In genomic region chr5:78294250-78295034, GRCh38 we compare ENCODE assay signal across 1 cellular context.
TF ChIP-seq lines count a peak whose summit lies in the region.

A gene with protein sequence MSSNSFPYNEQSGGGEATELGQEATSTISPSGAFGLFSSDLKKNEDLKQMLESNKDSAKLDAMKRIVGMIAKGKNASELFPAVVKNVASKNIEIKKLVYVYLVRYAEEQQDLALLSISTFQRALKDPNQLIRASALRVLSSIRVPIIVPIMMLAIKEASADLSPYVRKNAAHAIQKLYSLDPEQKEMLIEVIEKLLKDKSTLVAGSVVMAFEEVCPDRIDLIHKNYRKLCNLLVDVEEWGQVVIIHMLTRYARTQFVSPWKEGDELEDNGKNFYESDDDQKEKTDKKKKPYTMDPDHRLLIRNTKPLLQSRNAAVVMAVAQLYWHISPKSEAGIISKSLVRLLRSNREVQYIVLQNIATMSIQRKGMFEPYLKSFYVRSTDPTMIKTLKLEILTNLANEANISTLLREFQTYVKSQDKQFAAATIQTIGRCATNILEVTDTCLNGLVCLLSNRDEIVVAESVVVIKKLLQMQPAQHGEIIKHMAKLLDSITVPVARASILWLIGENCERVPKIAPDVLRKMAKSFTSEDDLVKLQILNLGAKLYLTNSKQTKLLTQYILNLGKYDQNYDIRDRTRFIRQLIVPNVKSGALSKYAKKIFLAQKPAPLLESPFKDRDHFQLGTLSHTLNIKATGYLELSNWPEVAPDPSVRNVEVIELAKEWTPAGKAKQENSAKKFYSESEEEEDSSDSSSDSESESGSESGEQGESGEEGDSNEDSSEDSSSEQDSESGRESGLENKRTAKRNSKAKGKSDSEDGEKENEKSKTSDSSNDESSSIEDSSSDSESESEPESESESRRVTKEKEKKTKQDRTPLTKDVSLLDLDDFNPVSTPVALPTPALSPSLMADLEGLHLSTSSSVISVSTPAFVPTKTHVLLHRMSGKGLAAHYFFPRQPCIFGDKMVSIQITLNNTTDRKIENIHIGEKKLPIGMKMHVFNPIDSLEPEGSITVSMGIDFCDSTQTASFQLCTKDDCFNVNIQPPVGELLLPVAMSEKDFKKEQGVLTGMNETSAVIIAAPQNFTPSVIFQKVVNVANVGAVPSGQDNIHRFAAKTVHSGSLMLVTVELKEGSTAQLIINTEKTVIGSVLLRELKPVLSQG (minus strand): TSS chr5:78294698. CDS start chr5:78294579, 119 bp downstream.

TF ChIP-seq in GM23338, 12 proteins besides CTCF, POLR2A, EP300 and RAD21:
- TF ChIP-seq POLR2AphosphoS5 (IDR thresholded peaks at IDR 0.05; ENCODE audit: low read depth) (peak; percentile 93), EZH2phosphoT487 (IDR thresholded peaks at IDR 0.05; ENCODE audit: unreplicated experiment) (no peak), ETS1 (IDR thresholded peaks at IDR 0.05) (peak; percentile 60; the same call in 1 of the 2 replicates), EZH2 (IDR thresholded peaks at IDR 0.05; ENCODE audit: low read depth, unreplicated experiment) (no peak), ZNF114 (CRISPR knock-in tag; IDR thresholded peaks at IDR 0.05) (no peak), STAT1 (IDR thresholded peaks at IDR 0.05; ENCODE audit: unreplicated experiment) (no peak), ZNF462 (CRISPR knock-in tag; IDR thresholded peaks at IDR 0.05) (no peak), CREB1 (CRISPR knock-in tag; IDR thresholded peaks at IDR 0.05; ENCODE audit: low read depth) (peak; percentile 84), REST (IDR thresholded peaks at IDR 0.05; ENCODE audit: unreplicated experiment) (no peak)
